In the genomic region with DNA sequence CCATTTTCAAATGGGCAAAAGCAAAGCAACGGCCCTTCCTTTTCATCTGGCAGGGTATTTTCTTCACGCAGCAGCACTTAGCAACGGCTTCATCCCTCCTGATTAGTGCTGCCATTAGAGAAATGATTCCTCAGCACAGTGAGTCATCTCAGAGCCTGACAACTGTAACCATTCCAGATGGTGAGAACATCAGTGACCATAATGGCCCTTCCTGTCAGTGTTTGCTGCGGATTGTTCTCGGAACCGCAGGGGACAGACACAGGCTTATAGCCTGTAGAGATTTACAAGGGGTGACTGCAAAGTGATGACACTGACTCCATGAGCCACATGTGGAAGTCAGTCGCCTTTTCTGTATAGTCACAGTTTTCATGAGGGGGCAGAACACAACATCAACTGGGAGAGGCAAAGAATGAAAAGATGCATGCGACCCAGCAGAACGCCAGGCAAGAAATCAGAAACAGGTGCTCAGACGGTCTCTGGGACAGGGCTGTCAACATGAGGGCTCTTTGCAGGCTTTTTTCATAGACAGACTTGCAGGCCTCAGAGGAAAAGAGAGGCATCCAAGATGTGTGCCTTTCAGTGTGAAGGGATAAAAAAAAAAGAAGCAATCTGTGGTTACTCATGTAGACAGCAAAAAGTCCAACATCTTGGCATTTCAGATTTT, we compare ENCODE assay signal across 10 cellular contexts.
A peak's percentile ranks its signal among the peaks of the same experiment; 100 is the strongest.
DNase-seq lines count a peak whose midpoint lies in the region; ATAC-seq, FAIRE-seq and TF ChIP-seq lines count a peak whose summit lies in the region.
"Had no signal": no experiment of that assay in that cellular context is flagged by ENCODE, and none has a peak within 500 bp of the region (broad histone marks: within the 10 kb centered on the region; RNA-seq: fewer than 3 reads in every experiment).

No MANE protein-coding gene starts in this region.

- H3K27ac ChIP-seq in neural cell (ENCODE audit: low read length) (peak overlapping the region; percentile 69), mammary epithelial cell (ENCODE audit: insufficient read depth, low read depth, low read length) (no peak overlapping the region)

- CTCF ChIA-PET in mammary epithelial cell (lab: Charles Lee; ENCODE audit: low non-redundant PET) = no interaction called here

- no peaks in the 10 kb centered on the region for H4K20me1 ChIP-seq in neural cell (ENCODE audit: insufficient read depth)
- H4K20me1 ChIP-seq in mammary epithelial cell (ENCODE audit: insufficient read depth, low read length) = no peaks in the 10 kb centered on the region

- no peaks in the 10 kb centered on the region for H3K4me1 ChIP-seq in mammary epithelial cell (ENCODE audit: insufficient read depth, low read length)

- FAIRE-seq in D721Med (lab: Jason Lieb, UNC) = peak; percentile 72

- ATAC-seq in HG03571 (IDR thresholded peaks at IDR 0.05; ENCODE audit: unreplicated experiment) = no peak

- TF ChIP-seq CTCF in D721Med (IDR thresholded peaks at IDR 0.05; ENCODE audit: insufficient read depth, missing control alignments) = no peak
- no peak for TF ChIP-seq CTCF in neural cell (IDR thresholded peaks at IDR 0.05; ENCODE audit: poor library complexity, severe bottlenecking)
- TF ChIP-seq CTCF in mammary epithelial cell (conservative IDR thresholded peaks at IDR 0.05 in 1 of 2, IDR thresholded peaks at IDR 0.05 in 1 of 2; ENCODE audit: extremely low read depth in 1 of 2, insufficient read depth in 1 of 2, low read depth in 1 of 2, low read length in 2 of 2) = no peak

- H3K4me2 ChIP-seq in neural cell (ENCODE audit: low read length) (no peak overlapping the region), mammary epithelial cell (ENCODE audit: insufficient read depth, low read depth, low read length) (no peak overlapping the region)

- H3K9me3 ChIP-seq in neural cell (ENCODE audit: low read length) = no peaks in the 10 kb centered on the region
- no peaks in the 10 kb centered on the region for H3K9me3 ChIP-seq in mammary epithelial cell (replicated peaks; ENCODE audit: insufficient read depth, low read length)

- H3K4me3 ChIP-seq in neural cell (ENCODE audit: low read length) = peak overlapping the region; percentile 3
- H3K4me3 ChIP-seq in mammary epithelial cell (replicated peaks in 1 of 3; ENCODE audit: insufficient read depth in 1 of 3, low read depth in 2 of 3, low read length in 3 of 3) = no peak overlapping the region

- no peaks in the 10 kb centered on the region for H3K79me2 ChIP-seq in neural cell (replicated peaks; ENCODE audit: insufficient read depth, low read length)
- no peaks in the 10 kb centered on the region for H3K79me2 ChIP-seq in mammary epithelial cell (ENCODE audit: insufficient read depth, low read length)

- no TSS peak for BruUV-seq in mammary epithelial cell (replicated peaks; lab: Mats Ljungman, UMichigan)

- intact Hi-C loops in mammary epithelial cell (cut with micrococcal nuclease) = no loop called here

- TF ChIP-seq RAD21 in neural cell (conservative IDR thresholded peaks at IDR 0.05) = peak; percentile 28

- no peaks in the 10 kb centered on the region for H3F3A ChIP-seq in neural cell (ENCODE audit: insufficient read depth, low read length, poor library complexity, severe bottlenecking)

- H2AFZ ChIP-seq in neural cell (ENCODE audit: low read depth, low read length) (no peak overlapping the region), mammary epithelial cell (ENCODE audit: low read depth, low read length) (no peak overlapping the region)

- no peaks in the 10 kb centered on the region for H3K9me2 ChIP-seq in neural cell (ENCODE audit: insufficient read depth, low read length)

- in situ Hi-C loops in mammary epithelial cell (cut with MboI; ENCODE audit: low sequenced_read_pairs in 2 of 2) = no loop called here

- peak; percentile 25 for DNase-seq in D721Med (ENCODE audit: insufficient read length, low spot score)
- peak; percentile 94 for DNase-seq in NCI-H69 (lab: John Stamatoyannopoulos, UW)
- peak; percentile 64 for DNase-seq in epidermal melanocyte (ENCODE audit: insufficient read length, low spot score)
- DNase-seq in mammary epithelial cell = no peak
- DNase-seq in activated gamma-delta T cell (lab: John Stamatoyannopoulos, UW) = no peak
- no peak for DNase-seq in GF-D8 (lab: John Stamatoyannopoulos, UW)
- DNase-seq: CD4-positive, alpha-beta T cell; Kasumi-1 had no signal

- H3K9ac ChIP-seq in neural cell (ENCODE audit: low read length) = peak overlapping the region; percentile 31
- H3K9ac ChIP-seq in mammary epithelial cell (ENCODE audit: insufficient read depth, low read length) = no peak overlapping the region

- dilution Hi-C loops in mammary epithelial cell (cut with HindIII; ENCODE audit: low sequenced_read_pairs) = no loop called here

- no peaks in the 10 kb centered on the region for H3K36me3 ChIP-seq in neural cell (ENCODE audit: insufficient read depth, low read length)
- no peaks in the 10 kb centered on the region for H3K36me3 ChIP-seq in mammary epithelial cell (ENCODE audit: insufficient read depth, low read length)

- H3K27me3 ChIP-seq in neural cell (ENCODE audit: insufficient read depth, low read depth, low read length) (no peaks in the 10 kb centered on the region), mammary epithelial cell (ENCODE audit: insufficient read depth, low read length) (peaks cover 3% of the 10 kb centered on the region)

- 90% methylated on average over 10 of the region's 10 CpGs for WGBS in mammary epithelial cell (ENCODE audit: low coverage, missing lambda C conversion rate)

- TF ChIP-seq EP300 in neural cell (conservative IDR thresholded peaks at IDR 0.05; ENCODE audit: poor library complexity, severe bottlenecking) = peak; percentile 77

TF ChIP-seq in neural cell, 6 proteins besides CTCF, POLR2A, EP300 and RAD21:
- TF ChIP-seq, protein P1, sequence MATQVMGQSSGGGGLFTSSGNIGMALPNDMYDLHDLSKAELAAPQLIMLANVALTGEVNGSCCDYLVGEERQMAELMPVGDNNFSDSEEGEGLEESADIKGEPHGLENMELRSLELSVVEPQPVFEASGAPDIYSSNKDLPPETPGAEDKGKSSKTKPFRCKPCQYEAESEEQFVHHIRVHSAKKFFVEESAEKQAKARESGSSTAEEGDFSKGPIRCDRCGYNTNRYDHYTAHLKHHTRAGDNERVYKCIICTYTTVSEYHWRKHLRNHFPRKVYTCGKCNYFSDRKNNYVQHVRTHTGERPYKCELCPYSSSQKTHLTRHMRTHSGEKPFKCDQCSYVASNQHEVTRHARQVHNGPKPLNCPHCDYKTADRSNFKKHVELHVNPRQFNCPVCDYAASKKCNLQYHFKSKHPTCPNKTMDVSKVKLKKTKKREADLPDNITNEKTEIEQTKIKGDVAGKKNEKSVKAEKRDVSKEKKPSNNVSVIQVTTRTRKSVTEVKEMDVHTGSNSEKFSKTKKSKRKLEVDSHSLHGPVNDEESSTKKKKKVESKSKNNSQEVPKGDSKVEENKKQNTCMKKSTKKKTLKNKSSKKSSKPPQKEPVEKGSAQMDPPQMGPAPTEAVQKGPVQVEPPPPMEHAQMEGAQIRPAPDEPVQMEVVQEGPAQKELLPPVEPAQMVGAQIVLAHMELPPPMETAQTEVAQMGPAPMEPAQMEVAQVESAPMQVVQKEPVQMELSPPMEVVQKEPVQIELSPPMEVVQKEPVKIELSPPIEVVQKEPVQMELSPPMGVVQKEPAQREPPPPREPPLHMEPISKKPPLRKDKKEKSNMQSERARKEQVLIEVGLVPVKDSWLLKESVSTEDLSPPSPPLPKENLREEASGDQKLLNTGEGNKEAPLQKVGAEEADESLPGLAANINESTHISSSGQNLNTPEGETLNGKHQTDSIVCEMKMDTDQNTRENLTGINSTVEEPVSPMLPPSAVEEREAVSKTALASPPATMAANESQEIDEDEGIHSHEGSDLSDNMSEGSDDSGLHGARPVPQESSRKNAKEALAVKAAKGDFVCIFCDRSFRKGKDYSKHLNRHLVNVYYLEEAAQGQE (IDR thresholded peaks at IDR 0.05; ENCODE audit: borderline replicate concordance) = peak; percentile 56
- TF ChIP-seq POLR2AphosphoS5 (IDR thresholded peaks at IDR 0.05) (peak; percentile 80), SMC3 (conservative IDR thresholded peaks at IDR 0.05; ENCODE audit: poor library complexity) (peak; percentile 27), TAF1 (IDR thresholded peaks at IDR 0.05; ENCODE audit: low read depth) (no peak), EZH2 (IDR thresholded peaks at IDR 0.05; ENCODE audit: borderline replicate concordance, insufficient read depth, low read length, poor library complexity, severe bottlenecking) (no peak), MXI1 (conservative IDR thresholded peaks at IDR 0.05; ENCODE audit: poor library complexity, severe bottlenecking) (no peak)

Comparison
In these comparisons a context has a peak if more than half of its experiments do, and no peak if none do; other contexts are left out.
1. DNase-seq: peak in D721Med (single experiment), NCI-H69 (single experiment) and epidermal melanocyte (single experiment); none in mammary epithelial cell (single experiment), activated gamma-delta T cell (single experiment) and GF-D8 (single experiment).